12 cellular contexts compared by ENCODE assay signal in genomic region chr2:113962692-113963480, GRCh38.
A peak's percentile ranks its signal among the peaks of the same experiment; 100 is the strongest.
DNase-seq lines count a peak whose midpoint lies in the region; ATAC-seq, FAIRE-seq and TF ChIP-seq lines count a peak whose summit lies in the region.
"Had no signal": no experiment of that assay in that cellular context is flagged by ENCODE, and none has a peak within 500 bp of the region (broad histone marks: within the 10 kb centered on the region; RNA-seq: fewer than 3 reads in every experiment).

No MANE protein-coding gene starts in this region.

- H3K79me2 ChIP-seq in smooth muscle cell (ENCODE audit: low read depth): peaks cover 6% of the 10 kb centered on the region

- H3K27me3 ChIP-seq in smooth muscle cell (ENCODE audit: low read depth): no peaks in the 10 kb centered on the region

- H3K36me3 Mint-ChIP-seq in activated naive CD4-positive, alpha-beta T cell treated with anti-CD3 and anti-CD28 coated beads, Interleukin-2, amount 10 ng/mL, durations not matched to agents 7 days and 5 days: peaks cover 51% of the 10 kb centered on the region
- H3K36me3 Mint-ChIP-seq in T-helper 17 cell (ENCODE audit: low read depth): no peaks in the 10 kb centered on the region

- peak overlapping the region; percentile 29 for H3K27ac Mint-ChIP-seq in activated naive CD4-positive, alpha-beta T cell treated with anti-CD3 and anti-CD28 coated beads, Interleukin-2, amount 10 ng/mL, durations not matched to agents 7 days and 5 days
- peak overlapping the region; percentile 65 for H3K27ac Mint-ChIP-seq in T-helper 17 cell

- no peak overlapping the region for H3K4me3 ChIP-seq in fibroblast of mammary gland (ENCODE audit: control insufficient read depth, low read depth, low read length)
- no peak overlapping the region for H3K4me3 ChIP-seq in smooth muscle cell

- H3K9me3 ChIP-seq in T-helper 17 cell (ENCODE audit: control insufficient read depth, low read length, poor library complexity, severe bottlenecking) (no peaks in the 10 kb centered on the region), smooth muscle cell (replicated peaks; ENCODE audit: low read depth) (no peaks in the 10 kb centered on the region)

- DNase-seq in activated naive CD4-positive, alpha-beta T cell treated with anti-CD3 and anti-CD28 coated beads, Interleukin-2, amount 10 ng/mL, durations not matched to agents 7 days and 5 days: no peak
- DNase-seq in activated naive CD4-positive, alpha-beta T cell (lab: John Stamatoyannopoulos, UW): no peak
- DNase-seq in T-helper 17 cell: no peak
- DNase-seq in fibroblast of mammary gland (ENCODE audit: low read depth): peak; percentile 69
- DNase-seq in smooth muscle cell (lab: John Stamatoyannopoulos, UW; ENCODE audit: unreplicated experiment): no peak
- DNase-seq in D721Med (ENCODE audit: insufficient read length, low spot score): no peak
- no peak for DNase-seq in frontal cortex (ENCODE audit: low spot score in 2 of 2)
- DNase-seq: C1 segment of cervical spinal cord; stimulated activated CD4-positive, alpha-beta T cell treated with anti-CD3 and anti-CD28 coated beads, Interleukin-15, amount 100 ng/mL, for 24 hours; stimulated activated naive CD4-positive, alpha-beta T cell had no signal

- no peak for TF ChIP-seq CTCF in fibroblast of mammary gland (conservative IDR thresholded peaks at IDR 0.05; ENCODE audit: control insufficient read depth, insufficient read depth, low read depth, low read length)
- TF ChIP-seq CTCF in smooth muscle cell (IDR thresholded peaks at IDR 0.05; ENCODE audit: borderline replicate concordance, insufficient read depth, poor library complexity, severe bottlenecking): no peak
- TF ChIP-seq CTCF in D721Med (IDR thresholded peaks at IDR 0.05; ENCODE audit: insufficient read depth, missing control alignments): no peak

- no peaks in the 10 kb centered on the region for H3K4me1 Mint-ChIP-seq in activated naive CD4-positive, alpha-beta T cell treated with anti-CD3 and anti-CD28 coated beads, Interleukin-2, amount 10 ng/mL, durations not matched to agents 7 days and 5 days
- H3K4me1 Mint-ChIP-seq in T-helper 17 cell: peaks cover 3% of the 10 kb centered on the region
- H3K4me1 Mint-ChIP-seq: central memory CD8-positive, alpha-beta T cell had no signal

- H3K9me3 Mint-ChIP-seq in activated naive CD4-positive, alpha-beta T cell treated with anti-CD3 and anti-CD28 coated beads, Interleukin-2, amount 10 ng/mL, durations not matched to agents 7 days and 5 days: no peaks in the 10 kb centered on the region
- H3K9me3 Mint-ChIP-seq: central memory CD8-positive, alpha-beta T cell had no signal

- CTCF ChIA-PET in activated naive CD4-positive, alpha-beta T cell treated with anti-CD3 and anti-CD28 coated beads, Interleukin-2, amount 10 ng/mL, durations not matched to agents 7 days and 5 days (lab: Charles Lee): no interaction called here

- H3K9ac ChIP-seq in smooth muscle cell (ENCODE audit: low read depth): no peak overlapping the region

- peak overlapping the region; percentile 67 for H3K27ac ChIP-seq in smooth muscle cell (ENCODE audit: low read depth)

- peaks cover 56% of the 10 kb centered on the region for H4K20me1 ChIP-seq in smooth muscle cell (ENCODE audit: low read depth)

- no peak overlapping the region for H3K4me2 ChIP-seq in smooth muscle cell

- no peak overlapping the region for H2AFZ ChIP-seq in smooth muscle cell (ENCODE audit: low read depth)

- no peaks in the 10 kb centered on the region for H3F3A ChIP-seq in smooth muscle cell (ENCODE audit: low read depth)

- 93% methylated on average over 4 of the region's 4 CpGs for WGBS in smooth muscle cell (ENCODE audit: low lambda C conversion rate)

- no peaks in the 10 kb centered on the region for H3K27me3 Mint-ChIP-seq in activated naive CD4-positive, alpha-beta T cell treated with anti-CD3 and anti-CD28 coated beads, Interleukin-2, amount 10 ng/mL, durations not matched to agents 7 days and 5 days
- H3K27me3 Mint-ChIP-seq in T-helper 17 cell: no peaks in the 10 kb centered on the region
- H3K27me3 Mint-ChIP-seq: central memory CD8-positive, alpha-beta T cell had no signal

- peaks cover 5% of the 10 kb centered on the region for H3K36me3 ChIP-seq in smooth muscle cell (ENCODE audit: low read depth)

- H3K4me3 Mint-ChIP-seq in activated naive CD4-positive, alpha-beta T cell treated with anti-CD3 and anti-CD28 coated beads, Interleukin-2, amount 10 ng/mL, durations not matched to agents 7 days and 5 days: no peak overlapping the region
- H3K4me3 Mint-ChIP-seq in T-helper 17 cell: no peak overlapping the region
- H3K4me3 Mint-ChIP-seq: central memory CD8-positive, alpha-beta T cell had no signal

- FAIRE-seq in D721Med (lab: Jason Lieb, UNC) (no peak), frontal cortex (lab: Jason Lieb, UNC) (no peak)

- no peak for ATAC-seq in T-helper 17 cell
- ATAC-seq in HG02588 (IDR thresholded peaks at IDR 0.05; ENCODE audit: unreplicated experiment): no peak

- no peaks in the 10 kb centered on the region for H3K4me1 ChIP-seq in smooth muscle cell (ENCODE audit: low read depth)
